27 cellular contexts compared by ENCODE assay signal in the genomic region with DNA sequence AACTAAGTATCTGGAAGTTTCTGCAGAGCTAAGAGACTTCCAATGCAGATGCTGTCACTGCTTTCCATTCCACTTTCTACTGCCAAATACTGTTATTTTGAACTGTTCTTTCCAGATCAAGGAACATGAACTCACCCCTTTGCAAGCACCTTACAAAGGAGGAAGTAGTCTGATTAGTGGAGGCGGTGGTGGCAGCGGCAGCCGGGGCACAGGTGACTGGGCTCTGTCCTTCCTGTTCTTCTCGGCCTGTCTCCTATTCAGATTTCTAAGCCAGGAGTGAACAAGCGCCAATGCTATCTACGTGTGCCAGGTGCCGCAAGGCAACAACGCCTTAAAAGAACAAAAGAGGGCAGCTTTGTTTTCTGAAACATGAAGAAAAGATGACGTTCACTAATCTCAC. TPM values are rescaled to one million over a fixed set of nuclear protein-coding genes. Genes with fewer than 3 reads are reported as not detected.
DNase-seq lines count a peak whose midpoint lies in the region; ATAC-seq, FAIRE-seq and TF ChIP-seq lines count a peak whose summit lies in the region.
"Had no signal": no experiment of that assay in that cellular context is flagged by ENCODE, and none has a peak within 500 bp of the region (broad histone marks: within the 10 kb centered on the region; RNA-seq: fewer than 3 reads in every experiment).

No MANE protein-coding gene starts in this region.

- no peaks in the 10 kb centered on the region for H3K9me3 ChIP-seq in GM12878 (replicated peaks; ENCODE audit: control insufficient read depth, insufficient read depth, low read length)
- no peaks in the 10 kb centered on the region for H3K9me3 ChIP-seq in small intestine (ENCODE audit: control insufficient read depth, low read depth)
- no peaks in the 10 kb centered on the region for H3K9me3 ChIP-seq in Karpas-422 (ENCODE audit: low read length)
- H3K9me3 ChIP-seq: adrenal gland had no signal

- no peak for TF ChIP-seq EP300 in GM12878 (IDR thresholded peaks at IDR 0.05; ENCODE audit: borderline replicate concordance in 1 of 2, control insufficient read depth in 1 of 2, low read depth in 2 of 2, low read length in 2 of 2)

- no peaks in the 10 kb centered on the region for H3K9me2 ChIP-seq in Karpas-422 (replicated peaks; ENCODE audit: insufficient read depth, low read length)

- peak; percentile 49 for FAIRE-seq in GM12878 (lab: Jason Lieb, UNC)
- FAIRE-seq in small intestine (lab: Jason Lieb, UNC) = no peak
- FAIRE-seq: A204.1, bronchial epithelial cell, keratinocyte, RCC 7860, urothelium cell line had no signal

- H3K27ac ChIP-seq in GM12878 (ENCODE audit: control insufficient read depth, insufficient read depth) (no peak overlapping the region), small intestine (ENCODE audit: low read depth in 1 of 2, low read length in 1 of 2) (peak overlapping the region in 1 of 2 donors; percentile 35), Karpas-422 (ENCODE audit: low read length) (no peak overlapping the region)
- H3K27ac ChIP-seq: adrenal gland, epithelial cell of prostate, foreskin keratinocyte, SK-N-MC had no signal

- H3K27me3 ChIP-seq in GM12878 (replicated peaks in 1 of 2; ENCODE audit: control insufficient read depth in 2 of 2, insufficient read depth in 2 of 2, low read length in 1 of 2) (no peaks in the 10 kb centered on the region), small intestine (ENCODE audit: control insufficient read depth in 2 of 2, insufficient read depth in 2 of 2, low read length in 2 of 2) (no peaks in the 10 kb centered on the region), Karpas-422 (ENCODE audit: low read length) (no peaks in the 10 kb centered on the region)
- H3K27me3 ChIP-seq: adrenal gland had no signal

- intact Hi-C loops in GM12878 (cut with micrococcal nuclease; ENCODE audit: unreplicated experiment) = no loop called here

- CTCF ChIA-PET in GM12878 (lab: Yijun Ruan, JAX) = no interaction called here

- 0% methylated on average over 9 of the region's 9 CpGs for WGBS in GM12878 (ENCODE audit: insufficient coverage, insufficient replicate concordance, low lambda C conversion rate, missing lambda C conversion rate)
- WGBS in small intestine, 3 donors = 40 to 56% (median 50%) methylated on average over 9 of the region's 9 CpGs

- H4K20me1 ChIP-seq in GM12878 (ENCODE audit: control insufficient read depth, insufficient read depth) (no peaks in the 10 kb centered on the region), Karpas-422 (ENCODE audit: insufficient read depth, low read depth, low read length) (no peaks in the 10 kb centered on the region)

- TF ChIP-seq RAD21 in GM12878 (IDR thresholded peaks at IDR 0.05; ENCODE audit: insufficient read depth, low read depth, low read length) = no peak

- no TSS peak for BruUV-seq in GM12878 (replicated peaks; lab: Mats Ljungman, UMichigan)

- H2AFZ ChIP-seq in GM12878 (ENCODE audit: control insufficient read depth, low read depth, low read length) (peak overlapping the region; percentile 50), Karpas-422 (ENCODE audit: low read length) (no peak overlapping the region)

- H3K36me3 ChIP-seq in GM12878 (ENCODE audit: control insufficient read depth in 2 of 2, insufficient read depth in 2 of 2, low read length in 1 of 2) (no peaks in the 10 kb centered on the region), small intestine (ENCODE audit: control insufficient read depth in 2 of 2, insufficient read depth in 2 of 2, low read length in 2 of 2) (peaks cover 3 to 5% of the 10 kb centered on the region in 2 donors), Karpas-422 (ENCODE audit: insufficient read depth, low read length) (no peaks in the 10 kb centered on the region)
- H3K36me3 ChIP-seq: adrenal gland had no signal

- SMC1A ChIA-PET in GM12878 (lab: Charles Lee; ENCODE audit: uncharacterized antibody, unreplicated experiment) = interaction anchor here (1.0 to 1.9 kb wide), 2 partner anchors 9 to 31 kb away, joined by 3 to 6 read pairs; no protein-coding TSS in a partner anchor

- no peak for TF ChIP-seq CTCF in GM12878 (IDR thresholded peaks at IDR 0.05 in 2 of 3, conservative IDR thresholded peaks at IDR 0.05 in 1 of 3; ENCODE audit: control insufficient read depth in 2 of 3, extremely low read depth in 1 of 3, insufficient read depth in 1 of 3, low read depth in 3 of 3, low read length in 3 of 3)

- no peak for TF ChIP-seq POLR2A in GM12878 (IDR thresholded peaks at IDR 0.05; ENCODE audit: low read depth, low read length)

- H3K4me1 ChIP-seq in GM12878 (ENCODE audit: control insufficient read depth, insufficient read depth, low read length) (peaks cover 9% of the 10 kb centered on the region), small intestine (ENCODE audit: control insufficient read depth in 2 of 2, insufficient read depth in 1 of 2, low read depth in 1 of 2, low read length in 1 of 2) (no peaks in the 10 kb centered on the region), Karpas-422 (ENCODE audit: low read length) (no peaks in the 10 kb centered on the region)
- H3K4me1 ChIP-seq: adrenal gland, foreskin keratinocyte had no signal

- H3K9ac ChIP-seq in GM12878 (ENCODE audit: control insufficient read depth, insufficient read depth, low read length) (no peak overlapping the region), Karpas-422 (ENCODE audit: low read length) (no peak overlapping the region)

- RAD21 ChIA-PET in GM12878 (lab: Charles Lee; ENCODE audit: unreplicated experiment) = no interaction called here

- POLR2A ChIA-PET in GM12878 (lab: Charles Lee) = no interaction called here

- ATAC-seq in HG03280 (IDR thresholded peaks at IDR 0.05; ENCODE audit: unreplicated experiment) (peak; percentile 61), GM12878 (peak; percentile 86), GM21360 (IDR thresholded peaks at IDR 0.05; ENCODE audit: unreplicated experiment) (no peak)
- ATAC-seq: activated T-helper 17 cell treated with anti-CD3 and anti-CD28 coated beads, Interleukin-2, amount 50 U/mL, for 72 hours; foreskin keratinocyte had no signal

- in situ Hi-C loops in GM12878 (cut with MboI) = no loop called here

- H3K4me3 ChIP-seq in GM12878 (no peak overlapping the region), small intestine (ENCODE audit: low read depth in 1 of 2, low read length in 2 of 2) (no peak overlapping the region), Karpas-422 (ENCODE audit: low read length) (no peak overlapping the region)
- H3K4me3 ChIP-seq: adrenal gland, SK-N-MC had no signal

- peak; percentile 47 for DNase-seq in NCI-H2029 (lab: John Stamatoyannopoulos, UW)
- DNase-seq in NCI-H2029 treated with DMSO at 0.1 percent for 48 hours (lab: John Stamatoyannopoulos, UW) = no peak
- DNase-seq in GM12878 (ENCODE audit: low read depth, low spot score) = no peak
- DNase-seq in small intestine = peak; percentile 63
- DNase-seq in T-helper 9 cell = no peak
- DNase-seq in Karpas-422 = no peak
- DNase-seq: adrenal gland; C1 segment of cervical spinal cord; DMS 273 treated with DMSO at 0.1 percent for 48 hours; foreskin keratinocyte; hypothalamus; Kasumi-1; mesenchymal stem cell; NCI-H1417 treated with DMSO at 0.1 percent for 48 hours; NCI-H69; stimulated activated CD4-positive, alpha-beta T cell treated with anti-CD3 and anti-CD28 coated beads, Interleukin-4, amount 100 ng/mL, for 1 hour; T1000 had no signal

- H3K4me2 ChIP-seq in GM12878 (ENCODE audit: control insufficient read depth, insufficient read depth) (peak overlapping the region; percentile 68), Karpas-422 (ENCODE audit: low read depth, low read length, poor library complexity, severe bottlenecking) (no peak overlapping the region)

- H3K79me2 ChIP-seq in GM12878 (ENCODE audit: control insufficient read depth, insufficient read depth, low read length) = no peaks in the 10 kb centered on the region
- H3K79me2 ChIP-seq in Karpas-422 (ENCODE audit: low read length) = no peaks in the 10 kb centered on the region

TF ChIP-seq in GM12878, 131 proteins besides CTCF, POLR2A, EP300 and RAD21 (continues in another document):
- TF ChIP-seq, protein P1, sequence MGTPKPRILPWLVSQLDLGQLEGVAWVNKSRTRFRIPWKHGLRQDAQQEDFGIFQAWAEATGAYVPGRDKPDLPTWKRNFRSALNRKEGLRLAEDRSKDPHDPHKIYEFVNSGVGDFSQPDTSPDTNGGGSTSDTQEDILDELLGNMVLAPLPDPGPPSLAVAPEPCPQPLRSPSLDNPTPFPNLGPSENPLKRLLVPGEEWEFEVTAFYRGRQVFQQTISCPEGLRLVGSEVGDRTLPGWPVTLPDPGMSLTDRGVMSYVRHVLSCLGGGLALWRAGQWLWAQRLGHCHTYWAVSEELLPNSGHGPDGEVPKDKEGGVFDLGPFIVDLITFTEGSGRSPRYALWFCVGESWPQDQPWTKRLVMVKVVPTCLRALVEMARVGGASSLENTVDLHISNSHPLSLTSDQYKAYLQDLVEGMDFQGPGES (IDR thresholded peaks at IDR 0.05) = no peak
- TF ChIP-seq ZNF384 (IDR thresholded peaks at IDR 0.05; ENCODE audit: borderline replicate concordance, low read depth, low read length) (no peak), GABPA (IDR thresholded peaks at IDR 0.05; ENCODE audit: low read depth) (no peak), RCOR1 (conservative IDR thresholded peaks at IDR 0.05; ENCODE audit: low read depth, low read length) (no peak), GATAD2B (conservative IDR thresholded peaks at IDR 0.05; ENCODE audit: low read depth) (no peak), CBX3 (IDR thresholded peaks at IDR 0.05; ENCODE audit: borderline replicate concordance, low read depth) (no peak), NR2F1 (conservative IDR thresholded peaks at IDR 0.05) (no peak), POLR2AphosphoS5 (IDR thresholded peaks at IDR 0.05; ENCODE audit: low read length) (no peak), YBX1 (IDR thresholded peaks at IDR 0.05) (no peak)

RNA-seq across cellular contexts. Expression of a gene that starts 44.9 kb away (rescaled TPM):
- not detected in 2 replicates for total RNA-seq in GM12878 (2013; cell fraction: nucleolus; rRNA removed)
- not detected in 2 replicates for total RNA-seq in GM12878 (2014; rRNA removed)
- total RNA-seq in GM12878 (2014; rRNA removed; fragmentation: Illumina TruSeq; extraction: Trizol) = not detected in 2 replicates
- 0.13 TPM in 1 of 2 replicates, not detected in the other for total RNA-seq in GM12878 (2021)
- polyA plus RNA-seq in GM12878 (2011; ENCODE audit: low read depth) = not detected
- not detected in 2 replicates for polyA plus RNA-seq in GM12878 (2011; rRNA removed)
- polyA plus RNA-seq in GM12878 (2011; cell fraction: cytosol; rRNA removed) = not detected in 2 replicates
- polyA plus RNA-seq in GM12878 (2011; cell fraction: nucleus; rRNA removed) = not detected in 2 replicates
- 0.21 TPM in 1 of 2 replicates, not detected in the other for polyA plus RNA-seq in GM12878 (2012)
- not detected in 2 replicates for polyA plus RNA-seq in GM12878 (2014; fragmentation: Illumina TruSeq; extraction: Trizol)
- not detected for polyA plus RNA-seq in GM12878 (2014; fragmentation: Nextera tagmentation; extraction: Ambion mirVana)
- polyA plus RNA-seq in GM12878 (2014; rRNA removed) = not detected in 2 replicates
- polyA plus RNA-seq in GM12878 (2016; fragmentation: Nextera tagmentation; extraction: Ambion mirVana) = not detected
- not detected in 2 replicates for polyA minus RNA-seq in GM12878 (2011; rRNA and poly(A)+ RNA removed)
- polyA minus RNA-seq in GM12878 (2011; cell fraction: cytosol; rRNA and poly(A)+ RNA removed) = not detected in 2 replicates
- polyA minus RNA-seq in GM12878 (2011; cell fraction: nucleus; rRNA and poly(A)+ RNA removed) = not detected in 2 replicates
- polyA plus RNA-seq in small intestine = 10 to 100 TPM; 10.3 to 33.8 (median 33.2) TPM
- total RNA-seq in Karpas-422 (2014; rRNA removed; shearing (Covaris generic); ENCODE audit: low replicate concordance) = not detected in 2 replicates
- total RNA-seq: activated T-helper 17 cell treated with anti-CD3 and anti-CD28 coated beads, Interleukin-2, amount 50 U/mL, for 72 hours had no signal

Comparison
In these comparisons a context has a peak if more than half of its experiments do, and no peak if none do; other contexts are left out.
1. DNase-seq: peak in NCI-H2029 (single experiment) and small intestine (single experiment); none in NCI-H2029 treated with DMSO at 0.1 percent for 48 hours (single experiment), GM12878 (single experiment), T-helper 9 cell (single experiment) and Karpas-422 (single experiment).